Comparison of ENCODE assay signal across 8 cellular contexts in genomic region chr16:71484006-71484893, GRCh38. TPM values are rescaled to one million over a fixed set of nuclear protein-coding genes. Genes with fewer than 3 reads are reported as not detected.
DNase-seq lines count a peak whose midpoint lies in the region; ATAC-seq and TF ChIP-seq lines count a peak whose summit lies in the region.

No MANE protein-coding gene starts in this region.

- H3K4me1 ChIP-seq in adipocyte (ENCODE audit: control insufficient read depth, insufficient read depth, low read length): peaks cover 6% of the 10 kb centered on the region
- peaks cover 0 to 2% of the 10 kb centered on the region in 2 experiments for H3K4me1 ChIP-seq in trophoblast cell (ENCODE audit: control insufficient read depth in 1 of 2, insufficient read depth in 2 of 2, low read length in 2 of 2)
- peaks cover 0 to 9% (median 6%) of the 10 kb centered on the region in 4 donors for H3K4me1 ChIP-seq in transverse colon

- H3K4me3 ChIP-seq in adipocyte (ENCODE audit: low read length) (peak overlapping the region; percentile 94), trophoblast cell (ENCODE audit: low read depth, low read length) (peak overlapping the region; percentile 88), transverse colon (peak overlapping the region; percentile 79 to 91 (median 86))

- peak overlapping the region; percentile 34 for H2BK12ac ChIP-seq in trophoblast cell (ENCODE audit: low read length)

- intact Hi-C loops in cardiac septum (cut with DNase I) (loop anchor here (1.0 kb wide), 1 partner anchor 23 kb away; no protein-coding TSS in a partner anchor), transverse colon (cut with DNase I; ENCODE audit: low total_unique reads) (loop anchor here (1.0 to 5.0 kb wide), 2 partner anchors 22 to 323 kb away; partner anchors contain the start of genes AP1G1 and ZNF23)

- H3K9ac ChIP-seq in adipocyte (ENCODE audit: low read length): peak overlapping the region; percentile 87
- peak overlapping the region; percentile 77 for H3K9ac ChIP-seq in trophoblast cell (ENCODE audit: low read length)

- peaks cover 14% of the 10 kb centered on the region for H3K36me3 ChIP-seq in adipocyte (ENCODE audit: control insufficient read depth, insufficient read depth, low read length, severe bottlenecking)
- H3K36me3 ChIP-seq in trophoblast cell (ENCODE audit: control insufficient read depth in 1 of 2, insufficient read depth in 2 of 2, low read length in 2 of 2): no peaks in the 10 kb centered on the region
- no peaks in the 10 kb centered on the region for H3K36me3 ChIP-seq in transverse colon

- peak overlapping the region; percentile 72 for H3K4ac ChIP-seq in trophoblast cell (ENCODE audit: low read depth, low read length)

- no peak overlapping the region for H3K23ac ChIP-seq in trophoblast cell (ENCODE audit: low read length)

- H3K79me2 ChIP-seq in trophoblast cell (ENCODE audit: control insufficient read depth, insufficient read depth, low read length, poor library complexity): peaks cover 3% of the 10 kb centered on the region

- peak overlapping the region; percentile 91 for H4K91ac ChIP-seq in trophoblast cell (ENCODE audit: low read depth, low read length)

- peak overlapping the region; percentile 73 for H2BK5ac ChIP-seq in trophoblast cell (ENCODE audit: low read depth, low read length, poor library complexity)

- H2AK5ac ChIP-seq in trophoblast cell (ENCODE audit: low read length): no peak overlapping the region

- peak; percentile 90 for ATAC-seq in HG02642 (IDR thresholded peaks at IDR 0.05; ENCODE audit: poor library complexity, unreplicated experiment)

- DNase-seq in NCI-H1105 treated with DMSO at 0.1 percent for 48 hours (lab: John Stamatoyannopoulos, UW): peak; percentile 76
- peak; percentile 65 to 92 for DNase-seq in SW 1271 (lab: John Stamatoyannopoulos, UW)
- DNase-seq in adipocyte (ENCODE audit: low read depth): peak; percentile 96
- DNase-seq in cardiac septum (ENCODE audit: low spot score): peak; percentile 93
- peak; percentile 67 to 89 for DNase-seq in trophoblast cell
- DNase-seq in transverse colon: peak; percentile 89

- TF ChIP-seq POLR2A in GM10847 (IDR thresholded peaks at IDR 0.05; ENCODE audit: extremely low read depth, insufficient read length): peak; percentile 58
- peak; percentile 81 for TF ChIP-seq POLR2A in transverse colon (IDR thresholded peaks at IDR 0.05)

- peak overlapping the region; percentile 96 for H3K14ac ChIP-seq in trophoblast cell (ENCODE audit: low read length)

- H2BK120ac ChIP-seq in trophoblast cell (ENCODE audit: insufficient read depth, low read length, poor library complexity): peak overlapping the region; percentile 78

- H2AFZ ChIP-seq in trophoblast cell (ENCODE audit: insufficient read depth, low read length, poor library complexity): peak overlapping the region; percentile 100

- TF ChIP-seq EP300 in transverse colon (IDR thresholded peaks at IDR 0.05; ENCODE audit: low read depth): no peak

- no CpG with 5 or more reads among the region's 44 CpGs for WGBS in trophoblast cell (ENCODE audit: extremely low coverage, insufficient coverage, insufficient read length)
- 0 to 2% methylated on average over 8 to 38 of the region's 44 CpGs for WGBS in transverse colon (ENCODE audit: low coverage in 1 of 2), 2 donors

- no peak for TF ChIP-seq CTCF in transverse colon (IDR thresholded peaks at IDR 0.05)

- in situ Hi-C loops in transverse colon (cut with MboI; ENCODE audit: low pct_ligation_motif_present in 1 of 4, low pct_unique_long_range_greater_than_20kb in 1 of 4, low sequenced_read_pairs in 3 of 4): no loop called here

- H4K12ac ChIP-seq in trophoblast cell (ENCODE audit: low read depth, low read length): peak overlapping the region; percentile 99

- peak overlapping the region; percentile 80 for H3K18ac ChIP-seq in trophoblast cell (ENCODE audit: low read length)

- H3K27ac ChIP-seq in trophoblast cell (ENCODE audit: low read depth, low read length) (peak overlapping the region; percentile 18), transverse colon (peak overlapping the region; percentile 96 to 99 (median 98))

- H3K79me1 ChIP-seq in trophoblast cell (ENCODE audit: low read length): peaks cover 3% of the 10 kb centered on the region

- peak overlapping the region; percentile 100 for H4K8ac ChIP-seq in trophoblast cell (ENCODE audit: low read depth, low read length)

- no peaks in the 10 kb centered on the region for H3K27me3 ChIP-seq in adipocyte (replicated peaks; ENCODE audit: control insufficient read depth, insufficient read depth, low read length)
- H3K27me3 ChIP-seq in trophoblast cell (ENCODE audit: insufficient read depth, low read length): no peaks in the 10 kb centered on the region
- no peaks in the 10 kb centered on the region for H3K27me3 ChIP-seq in transverse colon

- H3K9me3 ChIP-seq in adipocyte (ENCODE audit: control insufficient read depth, low read length) (no peaks in the 10 kb centered on the region), trophoblast cell (ENCODE audit: insufficient read depth, low read depth, low read length) (no peaks in the 10 kb centered on the region), transverse colon (no peaks in the 10 kb centered on the region)

- peak overlapping the region; percentile 73 for H3K4me2 ChIP-seq in trophoblast cell (ENCODE audit: low read length)

RNA-seq across cellular contexts. Expression of gene ZNF19, which starts 4.9 kb away (rescaled TPM):
- total RNA-seq in cardiac septum: 2.6 TPM
- 1.3 and 1.5 TPM in 2 replicates for polyA plus RNA-seq in trophoblast cell (2013)
- 10 to 100 TPM; 11.6 to 39.8 (median 22.5) TPM for total RNA-seq in transverse colon

RNA-seq across cellular contexts. Expression of gene ZNF23, which starts 22.2 kb away (rescaled TPM):
- total RNA-seq in cardiac septum: 5.9 TPM
- polyA plus RNA-seq in trophoblast cell (2013): 4.1 and 4.3 TPM in 2 replicates
- total RNA-seq in transverse colon: 10 to 100 TPM in 1 of 4 donors, 1 to 10 TPM in 3; 5.0 to 12.2 (median 7.0) TPM

RNA-seq across cellular contexts. Expression of gene CHST4, which starts 42.0 kb away (rescaled TPM):
- total RNA-seq in cardiac septum: not detected
- polyA plus RNA-seq in trophoblast cell (2013): 0.12 TPM in 2 replicates
- total RNA-seq in transverse colon: not detected

RNA-seq across cellular contexts. Expression of gene TLE7, which starts 42.4 kb away (rescaled TPM):
- total RNA-seq in cardiac septum (not detected), transverse colon (not detected)
- not detected in 2 replicates for polyA plus RNA-seq in trophoblast cell (2013)

Comparison
In these comparisons a context has a peak if more than half of its experiments do, and no peak if none do; other contexts are left out.
1. Peak in every context shown above with its lines: DNase-seq, ATAC-seq, H3K4me3 ChIP-seq and H3K27ac ChIP-seq.